1 cellular context compared by ENCODE assay signal in genomic region chr10:33222304-33222703, GRCh38.
TF ChIP-seq lines count a peak whose summit lies in the region.

No MANE protein-coding gene starts in this region.

TF ChIP-seq in HEK293, 187 proteins besides CTCF, POLR2A, EP300 and RAD21 (continued from another document):
- TF ChIP-seq ZNF518A (tag by site-specific recombination; conservative IDR thresholded peaks at IDR 0.05; ENCODE audit: low read depth) (peak; percentile 54; the same call in 1 of the 2 replicates), ZNF140 (tag by site-specific recombination; IDR thresholded peaks at IDR 0.05) (0 out of 2 replicates have a peak, but pooled peaks have one; percentile 16), ZBTB8A (tag by site-specific recombination; IDR thresholded peaks at IDR 0.05) (peak; percentile 49; the same call in 1 of the 2 replicates), ZNF394 (tag by site-specific recombination; IDR thresholded peaks at IDR 0.05; ENCODE audit: borderline replicate concordance) (peak; percentile 75; the same call in 1 of the 2 replicates)
